ENCODE assay signal across 8 cellular contexts in the genomic region with DNA sequence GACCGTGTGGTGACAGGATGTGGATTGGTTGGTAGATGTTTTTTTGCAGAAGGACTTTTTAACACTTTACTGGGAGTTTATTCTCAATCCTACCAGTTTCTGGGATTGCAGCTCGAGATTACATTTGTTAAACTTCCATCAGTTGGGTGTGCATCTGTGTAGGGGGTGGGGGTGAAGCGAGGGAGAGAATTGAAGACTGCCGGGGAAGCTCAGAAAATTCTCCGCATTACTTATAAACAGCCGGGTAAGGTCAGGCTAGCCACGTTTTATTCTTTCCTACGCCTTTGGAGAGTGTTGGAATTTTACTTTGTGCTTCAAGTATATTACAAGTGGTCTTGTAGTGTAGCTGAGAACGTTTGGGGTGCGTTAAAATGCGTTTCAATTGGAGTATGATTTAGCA. TPM values are rescaled to one million over a fixed set of nuclear protein-coding genes. Genes with fewer than 3 reads are reported as not detected.
DNase-seq lines count a peak whose midpoint lies in the region; ATAC-seq and TF ChIP-seq lines count a peak whose summit lies in the region.

No MANE protein-coding gene starts in this region.

- no peaks in the 10 kb centered on the region for H3K9me3 ChIP-seq in PC-3 (ENCODE audit: low read length)
- H3K9me3 ChIP-seq in parathyroid adenoma (ENCODE audit: control insufficient read depth, low read length): no peaks in the 10 kb centered on the region

- H3K27ac ChIP-seq in PC-3 (ENCODE audit: low read length): no peak overlapping the region
- peak overlapping the region; percentile 91 for H3K27ac ChIP-seq in epithelial cell of prostate
- no peak overlapping the region for H3K27ac ChIP-seq in parathyroid adenoma

- DNase-seq in G401 (ENCODE audit: low spot score): peak; percentile 4
- no peak for DNase-seq in PC-3
- no peak for DNase-seq in epithelial cell of prostate (ENCODE audit: low read depth, low spot score)
- no peak for DNase-seq in NK-92 treated with Interleukin-12 subunit alpha and Interleukin-12 subunit beta, amount 100 ng/mL, for 24 hours (lab: John Stamatoyannopoulos, UW)
- no peak for DNase-seq in stimulated activated CD4-positive, alpha-beta T cell treated with anti-CD3 and anti-CD28 coated beads, Interleukin-12 subunit alpha, Interleukin-12 subunit beta, amount 100 ng/mL, for 4 hours
- no peak for DNase-seq in dedifferentiated amniotic fluid mesenchymal stem cell (ENCODE audit: extremely low spot score)
- no peak for DNase-seq in NCI-H446 treated with DMSO at 0.1 percent for 48 hours (lab: John Stamatoyannopoulos, UW)

- TSS peak; percentile 52 for BruUV-seq in PC-3 (replicated peaks; lab: Mats Ljungman, UMichigan)

- TF ChIP-seq CTCF in PC-3 (conservative IDR thresholded peaks at IDR 0.05; ENCODE audit: low read depth, low read length): no peak
- no peak for TF ChIP-seq CTCF in parathyroid adenoma (IDR thresholded peaks at IDR 0.05)

- peaks cover 18% of the 10 kb centered on the region for H3K4me1 ChIP-seq in PC-3 (ENCODE audit: insufficient read depth, low read length)
- no peaks in the 10 kb centered on the region for H3K4me1 ChIP-seq in parathyroid adenoma

- H3K36me3 ChIP-seq in PC-3 (ENCODE audit: low read depth, low read length) (no peaks in the 10 kb centered on the region), parathyroid adenoma (ENCODE audit: control insufficient read depth, insufficient read depth, low read length) (no peaks in the 10 kb centered on the region)

- H2AFZ ChIP-seq in PC-3 (ENCODE audit: low read length) (peak overlapping the region; percentile 77), parathyroid adenoma (peak overlapping the region; percentile 85)

- POLR2A ChIA-PET in PC-3 (lab: Charles Lee; ENCODE audit: unreplicated experiment): interaction anchor here (0.6 kb wide), 1 partner anchor 100 kb away, joined by 9 read pairs; no protein-coding TSS in a partner anchor

- in situ Hi-C loops in G401 (cut with HindIII; ENCODE audit: low sequenced_read_pairs): no loop called here

- H3K9me2 ChIP-seq in PC-3 (replicated peaks; ENCODE audit: low read length): no peaks in the 10 kb centered on the region

- H3K4me3 ChIP-seq in PC-3 (ENCODE audit: low read length): peak overlapping the region; percentile 97
- H3K4me3 ChIP-seq in parathyroid adenoma (ENCODE audit: low read depth, low read length): peak overlapping the region; percentile 52

- H4K20me1 ChIP-seq in PC-3 (ENCODE audit: low read length): peaks cover 20% of the 10 kb centered on the region

- H3K9ac ChIP-seq in PC-3 (ENCODE audit: low read length) (peak overlapping the region; percentile 78), parathyroid adenoma (no peak overlapping the region)

- peaks cover 14% of the 10 kb centered on the region for H3K27me3 ChIP-seq in PC-3 (ENCODE audit: low read length)
- H3K27me3 ChIP-seq in parathyroid adenoma (ENCODE audit: control insufficient read depth, insufficient read depth, low read length): no peaks in the 10 kb centered on the region

- CTCF ChIA-PET in PC-3 (lab: Charles Lee): interaction anchor here (0.6 kb wide), 1 partner anchor 1557 kb away, joined by 3 read pairs; no protein-coding TSS in a partner anchor

- H3K4me2 ChIP-seq in PC-3 (ENCODE audit: low read length) (peak overlapping the region; percentile 93), parathyroid adenoma (ENCODE audit: low read length) (peak overlapping the region; percentile 75)

- ATAC-seq in PC-3: no peak

- H3F3A ChIP-seq in PC-3 (ENCODE audit: low read length, unreplicated experiment): no peaks in the 10 kb centered on the region

- H3K79me2 ChIP-seq in PC-3 (ENCODE audit: low read length) (peaks cover 56% of the 10 kb centered on the region), parathyroid adenoma (no peaks in the 10 kb centered on the region)

- intact Hi-C loops in PC-3 (cut with micrococcal nuclease): loop anchor here (2.0 to 10.0 kb wide), 4 partner anchors 172 to 1000 kb away; a partner anchor contains a TSS

RNA-seq across cellular contexts. Expression of a gene that starts 1.1 kb away (rescaled TPM):
- total RNA-seq in G401 (2014; rRNA removed; shearing (Covaris generic)): 9.6 and 15.5 TPM in 2 replicates
- total RNA-seq in PC-3 (2014; rRNA removed): 10.8 and 15.3 TPM in 2 replicates
